23 cellular contexts compared by ENCODE assay signal in genomic region chr5:68838157-68838718, GRCh38.
DNase-seq lines count a peak whose midpoint lies in the region; ATAC-seq, FAIRE-seq and TF ChIP-seq lines count a peak whose summit lies in the region.
"Had no signal": no experiment of that assay in that cellular context is flagged by ENCODE, and none has a peak within 500 bp of the region (broad histone marks: within the 10 kb centered on the region; RNA-seq: fewer than 3 reads in every experiment).

No MANE protein-coding gene starts in this region.

- no peak for DNase-seq in Right ventricle myocardium inferior (ENCODE audit: missing footprints)
- DNase-seq in cardiac septum (ENCODE audit: low spot score) = no peak
- no peak for DNase-seq in left lung
- no peak for DNase-seq in sciatic nerve (ENCODE audit: low spot score)
- no peak for DNase-seq in upper lobe of right lung
- DNase-seq in H54 (ENCODE audit: insufficient read length, low spot score) = no peak
- DNase-seq: 8988T, Karpas-422, NCI-H1092, NCI-H1417 treated with DMSO at 0.1 percent for 48 hours, NCI-H1694 treated with DMSO at 0.1 percent for 48 hours, NCI-H2081, NCI-H2171, NCI-H226, NCI-H510A, NCI-H69, SHP77 treated with DMSO at 0.1 percent for 48 hours had no signal

- no peak for TF ChIP-seq CTCF in left lung (IDR thresholded peaks at IDR 0.05)
- TF ChIP-seq CTCF in upper lobe of right lung (IDR thresholded peaks at IDR 0.05) = no peak

- peak; percentile 26 for ATAC-seq in Right ventricle myocardium inferior
- ATAC-seq in left lung = peak; percentile 74
- ATAC-seq in sciatic nerve = peak; percentile 70
- peak; percentile 43 for ATAC-seq in upper lobe of right lung
- ATAC-seq in HG03159 (IDR thresholded peaks at IDR 0.05; ENCODE audit: unreplicated experiment) = no peak
- no peak for ATAC-seq in HG03439 (IDR thresholded peaks at IDR 0.05; ENCODE audit: unreplicated experiment)
- ATAC-seq: Panc1 had no signal

- intact Hi-C loops in Right ventricle myocardium inferior (cut with DNase I) = no loop called here
- intact Hi-C loops in cardiac septum (cut with DNase I) = no loop called here
- intact Hi-C loops in left lung (cut with DNase I) = no loop called here
- intact Hi-C loops in sciatic nerve (cut with DNase I) = no loop called here
- intact Hi-C loops in upper lobe of right lung (cut with DNase I) = no loop called here

- FAIRE-seq in H54 (lab: Jason Lieb, UNC) = no peak

- H3K36me3 ChIP-seq in left lung (no peaks in the 10 kb centered on the region), upper lobe of right lung (no peaks in the 10 kb centered on the region)
- H3K36me3 ChIP-seq: HAP-1 had no signal

- no peak overlapping the region for H3K27ac ChIP-seq in left lung
- no peak overlapping the region for H3K27ac ChIP-seq in upper lobe of right lung
- H3K27ac ChIP-seq: GM23248, RWPE1 had no signal

- H3K27me3 ChIP-seq in left lung (no peaks in the 10 kb centered on the region), upper lobe of right lung (no peaks in the 10 kb centered on the region)

- H3K4me3 ChIP-seq in left lung = no peak overlapping the region
- no peak overlapping the region for H3K4me3 ChIP-seq in upper lobe of right lung
- H3K4me3 ChIP-seq: GM23248, HAP-1 had no signal

- no peaks in the 10 kb centered on the region for H3K9me3 ChIP-seq in left lung
- H3K9me3 ChIP-seq in upper lobe of right lung = no peaks in the 10 kb centered on the region
- H3K9me3 ChIP-seq: HAP-1 had no signal

- TF ChIP-seq POLR2A in H54 (IDR thresholded peaks at IDR 0.05; ENCODE audit: low read depth, low read length) = no peak

- no peaks in the 10 kb centered on the region for H3K4me1 ChIP-seq in left lung
- H3K4me1 ChIP-seq in upper lobe of right lung = no peaks in the 10 kb centered on the region
- H3K4me1 ChIP-seq: HAP-1 had no signal

Comparison
In these comparisons a context has a peak if more than half of its experiments do, and no peak if none do; other contexts are left out.
1. ATAC-seq: peak in Right ventricle myocardium inferior (single experiment), left lung (single experiment), sciatic nerve (single experiment) and upper lobe of right lung (single experiment); none in HG03159 (single experiment) and HG03439 (single experiment).